Comparison of ENCODE assay signal across 29 cellular contexts in the genomic region with DNA sequence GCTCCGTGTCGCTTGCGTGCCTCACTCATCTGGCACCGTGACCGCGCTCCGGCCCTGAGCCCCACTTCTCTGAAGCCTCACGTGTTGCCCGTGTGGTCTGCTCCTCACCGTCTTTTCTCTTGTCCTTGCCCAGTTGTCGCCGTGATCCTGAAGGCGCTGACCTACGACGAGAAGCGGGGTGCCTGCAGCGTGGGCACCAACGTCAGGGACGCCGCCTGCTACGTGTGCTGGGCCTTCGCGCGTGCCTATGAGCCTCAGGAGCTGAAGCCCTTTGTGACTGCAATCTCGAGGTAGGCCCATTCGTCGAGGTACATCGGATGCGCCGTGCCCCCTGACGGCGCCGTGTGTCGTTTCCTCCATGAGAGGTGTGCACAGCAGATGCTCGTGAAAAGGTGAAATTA. TPM values are rescaled to one million over a fixed set of nuclear protein-coding genes. Genes with fewer than 3 reads are reported as not detected.
A peak's percentile ranks its signal among the peaks of the same experiment; 100 is the strongest.
DNase-seq lines count a peak whose midpoint lies in the region; ATAC-seq and TF ChIP-seq lines count a peak whose summit lies in the region.
"Had no signal": no experiment of that assay in that cellular context is flagged by ENCODE, and none has a peak within 500 bp of the region (broad histone marks: within the 10 kb centered on the region; RNA-seq: fewer than 3 reads in every experiment).

No MANE protein-coding gene starts in this region.

- intact Hi-C loops in left ventricle myocardium superior (cut with micrococcal nuclease) = no loop called here

- H3K9me3 ChIP-seq in right atrium auricular region = no peaks in the 10 kb centered on the region
- H3K9me3 ChIP-seq: MG63, psoas muscle, SK-N-SH, upper lobe of left lung had no signal

- peaks cover 0 to 32% of the 10 kb centered on the region in 2 donors for H3K4me1 ChIP-seq in right atrium auricular region

- peak overlapping the region; percentile 94 for H3K27ac Mint-ChIP-seq in nephron progenitor cell
- H3K27ac Mint-ChIP-seq: activated naive CD8-positive, alpha-beta T cell; mesothelial cell of epicardium had no signal

- POLR2A ChIA-PET in RWPE1 (lab: Yijun Ruan, JAX; ENCODE audit: low non-redundant PET) = no interaction called here

- no peaks in the 10 kb centered on the region for H3K27me3 ChIP-seq in right atrium auricular region
- H3K27me3 ChIP-seq: MG63, upper lobe of left lung had no signal

- DNase-seq in left ventricle myocardium superior = peak; percentile 20
- no peak for DNase-seq in right atrium auricular region (ENCODE audit: low spot score)
- no peak for DNase-seq in RWPE1 (ENCODE audit: low spot score)
- no peak for DNase-seq in nephron progenitor cell
- no peak for DNase-seq in NCI-H146 (lab: John Stamatoyannopoulos, UW)
- no peak for DNase-seq in activated T-cell treated with anti-CD3 and anti-CD28 coated beads for 4 hours
- DNase-seq: ACHN; activated CD8-positive, alpha-beta memory T cell treated with anti-CD3 and anti-CD28 coated beads for 24 hours; activated T-cell treated with anti-CD3 and anti-CD28 coated beads, Interleukin-2, amount 50 U/mL, for 72 hours; DMS 273 treated with DMSO at 0.1 percent for 48 hours; glutamatergic neuron; HCEC 1CT; left colon; MG63; NCI-H510A; NK-92 treated with Interleukin-12 subunit alpha and Interleukin-12 subunit beta, amount 100 ng/mL, for 24 hours; SK-N-SH; stimulated activated CD4-positive, alpha-beta T cell treated with anti-CD3 and anti-CD28 coated beads, Interleukin-2, amount 100 ng/mL, for 24 hours; stimulated activated naive CD8-positive, alpha-beta T cell treated with anti-CD3 and anti-CD28 coated beads, Interleukin-15, Interleukin-2, amounts not matched to agents 100 U/mL and 50 U/mL, for 24 hours; T1000 had no signal

- ATAC-seq in left ventricle myocardium superior (no peak), GM21367 (IDR thresholded peaks at IDR 0.05; ENCODE audit: unreplicated experiment) (no peak), GM18520 (IDR thresholded peaks at IDR 0.05; ENCODE audit: unreplicated experiment) (no peak)
- ATAC-seq: activated T-cell treated with anti-CD3 and anti-CD28 coated beads, Interleukin-2, amount 50 U/mL, for 72 hours; left colon; psoas muscle; stimulated activated naive CD8-positive, alpha-beta T cell treated with anti-CD3 and anti-CD28 coated beads, Interleukin-15, Interleukin-2, amounts not matched to agents 100 U/mL and 50 U/mL, for 24 hours had no signal

- peaks cover 3% of the 10 kb centered on the region for H3K27me3 Mint-ChIP-seq in nephron progenitor cell (ENCODE audit: low read depth, poor library complexity)
- H3K27me3 Mint-ChIP-seq: activated naive CD8-positive, alpha-beta T cell; central memory CD8-positive, alpha-beta T cell had no signal

- CTCF ChIA-PET in RWPE1 (lab: Yijun Ruan, JAX) = no interaction called here

- peaks cover 21% of the 10 kb centered on the region for H3K36me3 Mint-ChIP-seq in nephron progenitor cell (ENCODE audit: low read depth)

- H3K36me3 ChIP-seq in right atrium auricular region = peaks cover 20% of the 10 kb centered on the region

- H3K27ac ChIP-seq in right atrium auricular region (peak overlapping the region in 1 of 2 donors; percentile 30), RWPE1 (peak overlapping the region; percentile 20)
- H3K27ac ChIP-seq: psoas muscle, upper lobe of left lung had no signal

- H3K4me1 Mint-ChIP-seq in nephron progenitor cell = peaks cover 51% of the 10 kb centered on the region

- no peak for TF ChIP-seq CTCF in right atrium auricular region (IDR thresholded peaks at IDR 0.05)
- no peak for TF ChIP-seq CTCF in RWPE1 (conservative IDR thresholded peaks at IDR 0.05; ENCODE audit: low read depth)
- TF ChIP-seq CTCF in nephron progenitor cell (IDR thresholded peaks at IDR 0.05) = no peak

- no peaks in the 10 kb centered on the region for H3K9me3 Mint-ChIP-seq in nephron progenitor cell
- H3K9me3 Mint-ChIP-seq: activated T-cell treated with anti-CD3 and anti-CD28 coated beads, Interleukin-2, amount 50 U/mL, for 72 hours; central memory CD8-positive, alpha-beta T cell; mesothelial cell of epicardium; nephron had no signal

- no peak overlapping the region for H3K4me3 Mint-ChIP-seq in nephron progenitor cell
- H3K4me3 Mint-ChIP-seq: activated naive CD8-positive, alpha-beta T cell; central memory CD8-positive, alpha-beta T cell; mesothelial cell of epicardium; nephron had no signal

- H3K4me3 ChIP-seq in right atrium auricular region = no peak overlapping the region
- H3K4me3 ChIP-seq: MG63, psoas muscle, skin epidermis, upper lobe of left lung had no signal

RNA-seq across cellular contexts. Expression of gene ZNF750, which starts 30.3 kb away (rescaled TPM):
- total RNA-seq in left ventricle myocardium superior (0.15 TPM), right atrium auricular region (not detected)
- total RNA-seq: activated T-cell treated with anti-CD3 and anti-CD28 coated beads, Interleukin-2, amount 50 U/mL, for 72 hours; left colon had no signal
